Comparison of ENCODE assay signal across 1 cellular context in genomic region chr17:48048321-48049140, GRCh38.
TF ChIP-seq lines count a peak whose summit lies in the region.

Gene NFE2L1, plus strand, starts transcription at chr17:48048359. Its CDS starts 2,760 bp downstream, at chr17:48051119.

TF ChIP-seq in K562, 482 proteins besides CTCF, POLR2A, EP300 and RAD21 (continued from another document and continues in another):
- TF ChIP-seq, protein P1, sequence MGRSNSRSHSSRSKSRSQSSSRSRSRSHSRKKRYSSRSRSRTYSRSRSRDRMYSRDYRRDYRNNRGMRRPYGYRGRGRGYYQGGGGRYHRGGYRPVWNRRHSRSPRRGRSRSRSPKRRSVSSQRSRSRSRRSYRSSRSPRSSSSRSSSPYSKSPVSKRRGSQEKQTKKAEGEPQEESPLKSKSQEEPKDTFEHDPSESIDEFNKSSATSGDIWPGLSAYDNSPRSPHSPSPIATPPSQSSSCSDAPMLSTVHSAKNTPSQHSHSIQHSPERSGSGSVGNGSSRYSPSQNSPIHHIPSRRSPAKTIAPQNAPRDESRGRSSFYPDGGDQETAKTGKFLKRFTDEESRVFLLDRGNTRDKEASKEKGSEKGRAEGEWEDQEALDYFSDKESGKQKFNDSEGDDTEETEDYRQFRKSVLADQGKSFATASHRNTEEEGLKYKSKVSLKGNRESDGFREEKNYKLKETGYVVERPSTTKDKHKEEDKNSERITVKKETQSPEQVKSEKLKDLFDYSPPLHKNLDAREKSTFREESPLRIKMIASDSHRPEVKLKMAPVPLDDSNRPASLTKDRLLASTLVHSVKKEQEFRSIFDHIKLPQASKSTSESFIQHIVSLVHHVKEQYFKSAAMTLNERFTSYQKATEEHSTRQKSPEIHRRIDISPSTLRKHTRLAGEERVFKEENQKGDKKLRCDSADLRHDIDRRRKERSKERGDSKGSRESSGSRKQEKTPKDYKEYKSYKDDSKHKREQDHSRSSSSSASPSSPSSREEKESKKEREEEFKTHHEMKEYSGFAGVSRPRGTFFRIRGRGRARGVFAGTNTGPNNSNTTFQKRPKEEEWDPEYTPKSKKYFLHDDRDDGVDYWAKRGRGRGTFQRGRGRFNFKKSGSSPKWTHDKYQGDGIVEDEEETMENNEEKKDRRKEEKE (IDR thresholded peaks at IDR 0.05; ENCODE audit: borderline replicate concordance in 1 of 2, control insufficient read depth in 1 of 2, low read depth in 2 of 2, low read length in 1 of 2), result no peak
- peak; percentile 5; the same call in 1 of the 2 replicates for TF ChIP-seq ERF (CRISPR knock-in tag; IDR thresholded peaks at IDR 0.05)
- no peak for TF ChIP-seq HDGF (IDR thresholded peaks at IDR 0.05)
- TF ChIP-seq RBM15 (IDR thresholded peaks at IDR 0.05; ENCODE audit: insufficient read depth, low read length), result no peak
- TF ChIP-seq DMBX1 (CRISPR knock-in tag; IDR thresholded peaks at IDR 0.05; ENCODE audit: borderline replicate concordance), result 0 out of 2 replicates have a peak, but pooled peaks have one; percentile 16
- TF ChIP-seq HNRNPL (IDR thresholded peaks at IDR 0.05; ENCODE audit: low read depth, low read length), result peak; percentile 94
- no peak; the same call in 1 of the 2 replicates for TF ChIP-seq STAT6 (CRISPR knock-in tag; IDR thresholded peaks at IDR 0.05)
- TF ChIP-seq TAF1 (IDR thresholded peaks at IDR 0.05; ENCODE audit: control insufficient read depth, extremely low read depth, insufficient read depth, low read length, severe bottlenecking), result peak; percentile 49
- TF ChIP-seq RBM22 (IDR thresholded peaks at IDR 0.05; ENCODE audit: low read depth, low read length, poor library complexity, severe bottlenecking), result peak; percentile 33
- TF ChIP-seq HNRNPK (IDR thresholded peaks at IDR 0.05; ENCODE audit: low read depth, low read length, poor library complexity, severe bottlenecking), result peak; percentile 20
- no peak for TF ChIP-seq HMGXB4 (CRISPR knock-in tag; IDR thresholded peaks at IDR 0.05)
- peak; percentile 45; the same call in 1 of the 2 replicates for TF ChIP-seq CREM (IDR thresholded peaks at IDR 0.05; ENCODE audit: low read depth)
- TF ChIP-seq AFF1 (IDR thresholded peaks at IDR 0.05; ENCODE audit: low read depth in 1 of 2, partially characterized antibody in 2 of 2), result peak in 1 of 2 experiments; percentile 20
- peak; percentile 52 for TF ChIP-seq SAP30 (IDR thresholded peaks at IDR 0.05; ENCODE audit: borderline replicate concordance, insufficient read depth, low read depth, low read length, poor library complexity, severe bottlenecking)
- TF ChIP-seq, protein P2, sequence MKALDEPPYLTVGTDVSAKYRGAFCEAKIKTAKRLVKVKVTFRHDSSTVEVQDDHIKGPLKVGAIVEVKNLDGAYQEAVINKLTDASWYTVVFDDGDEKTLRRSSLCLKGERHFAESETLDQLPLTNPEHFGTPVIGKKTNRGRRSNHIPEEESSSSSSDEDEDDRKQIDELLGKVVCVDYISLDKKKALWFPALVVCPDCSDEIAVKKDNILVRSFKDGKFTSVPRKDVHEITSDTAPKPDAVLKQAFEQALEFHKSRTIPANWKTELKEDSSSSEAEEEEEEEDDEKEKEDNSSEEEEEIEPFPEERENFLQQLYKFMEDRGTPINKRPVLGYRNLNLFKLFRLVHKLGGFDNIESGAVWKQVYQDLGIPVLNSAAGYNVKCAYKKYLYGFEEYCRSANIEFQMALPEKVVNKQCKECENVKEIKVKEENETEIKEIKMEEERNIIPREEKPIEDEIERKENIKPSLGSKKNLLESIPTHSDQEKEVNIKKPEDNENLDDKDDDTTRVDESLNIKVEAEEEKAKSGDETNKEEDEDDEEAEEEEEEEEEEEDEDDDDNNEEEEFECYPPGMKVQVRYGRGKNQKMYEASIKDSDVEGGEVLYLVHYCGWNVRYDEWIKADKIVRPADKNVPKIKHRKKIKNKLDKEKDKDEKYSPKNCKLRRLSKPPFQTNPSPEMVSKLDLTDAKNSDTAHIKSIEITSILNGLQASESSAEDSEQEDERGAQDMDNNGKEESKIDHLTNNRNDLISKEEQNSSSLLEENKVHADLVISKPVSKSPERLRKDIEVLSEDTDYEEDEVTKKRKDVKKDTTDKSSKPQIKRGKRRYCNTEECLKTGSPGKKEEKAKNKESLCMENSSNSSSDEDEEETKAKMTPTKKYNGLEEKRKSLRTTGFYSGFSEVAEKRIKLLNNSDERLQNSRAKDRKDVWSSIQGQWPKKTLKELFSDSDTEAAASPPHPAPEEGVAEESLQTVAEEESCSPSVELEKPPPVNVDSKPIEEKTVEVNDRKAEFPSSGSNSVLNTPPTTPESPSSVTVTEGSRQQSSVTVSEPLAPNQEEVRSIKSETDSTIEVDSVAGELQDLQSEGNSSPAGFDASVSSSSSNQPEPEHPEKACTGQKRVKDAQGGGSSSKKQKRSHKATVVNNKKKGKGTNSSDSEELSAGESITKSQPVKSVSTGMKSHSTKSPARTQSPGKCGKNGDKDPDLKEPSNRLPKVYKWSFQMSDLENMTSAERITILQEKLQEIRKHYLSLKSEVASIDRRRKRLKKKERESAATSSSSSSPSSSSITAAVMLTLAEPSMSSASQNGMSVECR (CRISPR knock-in tag; IDR thresholded peaks at IDR 0.05), result 0 out of 2 replicates have a peak, but pooled peaks have one; percentile 9
- TF ChIP-seq POLR2G (IDR thresholded peaks at IDR 0.05; ENCODE audit: low read depth, low read length), result peak; percentile 88
- TF ChIP-seq EZH2 (IDR thresholded peaks at IDR 0.05; ENCODE audit: borderline replicate concordance, low read depth, low read length), result no peak
- TF ChIP-seq E2F6 (IDR thresholded peaks at IDR 0.05; ENCODE audit: borderline replicate concordance in 1 of 2, extremely low read depth in 1 of 2, insufficient read depth in 1 of 2, insufficient read length in 1 of 2, low read depth in 1 of 2, low read length in 1 of 2, poor library complexity in 1 of 2, severe bottlenecking in 1 of 2), result peak in 1 of 2 experiments; percentile 75
- TF ChIP-seq BCL6 (CRISPR knock-in tag; IDR thresholded peaks at IDR 0.05), result no peak
- peak; percentile 31 for TF ChIP-seq CCNT2 (IDR thresholded peaks at IDR 0.05; ENCODE audit: borderline replicate concordance, extremely low read depth, insufficient read length, low read depth, low read length)
- 0 out of 2 replicates have a peak, but pooled peaks have one; percentile 4 for TF ChIP-seq ZNF12 (CRISPR knock-in tag; IDR thresholded peaks at IDR 0.05)
- peak; percentile 34; the same call in 1 of the 2 replicates for TF ChIP-seq ILF3 (IDR thresholded peaks at IDR 0.05; ENCODE audit: borderline replicate concordance)
- no peak for TF ChIP-seq SRSF9 (IDR thresholded peaks at IDR 0.05; ENCODE audit: borderline replicate concordance, low read depth, low read length)
- no peak for TF ChIP-seq CHD2 (IDR thresholded peaks at IDR 0.05; ENCODE audit: low read depth, low read length)
- no peak for TF ChIP-seq STAT5A (IDR thresholded peaks at IDR 0.05; ENCODE audit: borderline replicate concordance, low read length)
- peak; percentile 63 for TF ChIP-seq RBBP5 (IDR thresholded peaks at IDR 0.05; ENCODE audit: borderline replicate concordance, insufficient read depth, low read length, poor library complexity, severe bottlenecking)
- no peak for TF ChIP-seq SETDB1 (IDR thresholded peaks at IDR 0.05; ENCODE audit: low read length)
- peak; percentile 81 for TF ChIP-seq HMGN3 (IDR thresholded peaks at IDR 0.05; ENCODE audit: borderline replicate concordance, extremely low read depth, insufficient read length, low read depth, low read length)
- TF ChIP-seq ATF6 (CRISPR knock-in tag; IDR thresholded peaks at IDR 0.05), result peak; percentile 15; the same call in 1 of the 2 replicates
- TF ChIP-seq U2AF1 (optimal IDR thresholded peaks at IDR 0.05; ENCODE audit: low read depth, low read length), result peak; percentile 79
- peak; percentile 87 for TF ChIP-seq RB1 (IDR thresholded peaks at IDR 0.05; ENCODE audit: low read depth)
- 0 out of 4 replicates have a peak, but pooled peaks of 1 of the 2 experiments have one; percentile 25 for TF ChIP-seq RCOR1 (IDR thresholded peaks at IDR 0.05; ENCODE audit: borderline replicate concordance in 1 of 2, low read depth in 2 of 2, low read length in 2 of 2)
- TF ChIP-seq, protein P3, sequence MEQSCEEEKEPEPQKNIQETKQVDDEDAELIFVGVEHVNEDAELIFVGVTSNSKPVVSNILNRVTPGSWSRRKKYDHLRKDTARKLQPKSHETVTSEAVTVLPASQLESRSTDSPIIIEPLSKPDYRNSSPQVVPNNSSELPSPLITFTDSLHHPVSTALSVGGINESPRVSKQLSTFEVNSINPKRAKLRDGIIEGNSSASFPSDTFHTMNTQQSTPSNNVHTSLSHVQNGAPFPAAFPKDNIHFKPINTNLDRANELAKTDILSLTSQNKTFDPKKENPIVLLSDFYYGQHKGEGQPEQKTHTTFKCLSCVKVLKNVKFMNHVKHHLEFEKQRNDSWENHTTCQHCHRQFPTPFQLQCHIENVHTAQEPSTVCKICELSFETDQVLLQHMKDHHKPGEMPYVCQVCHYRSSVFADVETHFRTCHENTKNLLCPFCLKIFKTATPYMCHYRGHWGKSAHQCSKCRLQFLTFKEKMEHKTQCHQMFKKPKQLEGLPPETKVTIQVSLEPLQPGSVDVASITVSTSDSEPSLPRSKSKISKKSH (CRISPR knock-in tag; IDR thresholded peaks at IDR 0.05), result no peak
